ENCODE assay signal across 10 cellular contexts in the genomic region with DNA sequence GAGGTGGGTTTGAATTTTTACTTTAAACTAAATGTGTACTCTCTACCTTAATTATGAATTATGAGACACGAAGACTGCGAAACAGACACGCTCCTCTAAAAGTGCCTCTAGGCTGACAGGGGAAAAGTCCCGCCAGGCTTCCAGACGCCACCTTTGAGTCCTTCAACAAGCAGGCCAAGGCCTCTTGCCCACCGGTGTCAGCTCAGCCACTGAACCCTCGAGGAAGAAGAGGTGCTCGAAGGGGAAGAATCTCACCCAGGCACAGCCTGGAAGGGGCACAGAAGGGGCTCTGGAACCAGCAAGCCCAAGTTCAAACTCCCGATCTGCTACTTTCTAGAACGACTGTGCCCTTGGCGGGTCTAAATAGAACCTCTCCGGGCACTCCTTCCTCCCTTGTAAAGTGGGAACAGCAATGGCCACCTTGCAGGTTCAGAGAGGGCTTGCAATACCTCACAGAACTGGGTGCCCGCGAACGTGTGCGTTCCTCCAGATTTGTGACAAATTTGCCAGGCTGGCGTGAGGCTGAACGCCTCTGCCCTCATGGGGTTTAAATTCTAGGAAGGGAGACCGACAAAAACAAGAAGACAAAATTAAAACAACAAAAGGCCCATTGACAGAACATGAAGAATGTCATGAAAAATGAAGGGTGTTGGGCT.
DNase-seq lines count a peak whose midpoint lies in the region; ATAC-seq, FAIRE-seq and TF ChIP-seq lines count a peak whose summit lies in the region.
"Had no signal": no experiment of that assay in that cellular context is flagged by ENCODE, and none has a peak within 500 bp of the region (broad histone marks: within the 10 kb centered on the region; RNA-seq: fewer than 3 reads in every experiment).

No MANE protein-coding gene starts in this region.

- TF ChIP-seq POLR2A in GM12878 (IDR thresholded peaks at IDR 0.05; ENCODE audit: low read depth, low read length), result no peak
- no peak for TF ChIP-seq POLR2A in tibial nerve (IDR thresholded peaks at IDR 0.05)

- no peak overlapping the region for H3K27ac Mint-ChIP-seq in activated naive CD4-positive, alpha-beta T cell treated with anti-CD3 and anti-CD28 coated beads for 36 hours

- H3K36me3 ChIP-seq in GM12878 (ENCODE audit: control insufficient read depth in 2 of 2, insufficient read depth in 2 of 2, low read length in 1 of 2), result no peaks in the 10 kb centered on the region
- H3K36me3 ChIP-seq in lung (ENCODE audit: control insufficient read depth in 2 of 2, insufficient read depth in 2 of 2, low read length in 2 of 2), result no peaks in the 10 kb centered on the region
- H3K36me3 ChIP-seq in tibial nerve, result no peaks in the 10 kb centered on the region

- RAD21 ChIA-PET in GM12878 (lab: Charles Lee; ENCODE audit: unreplicated experiment), result no interaction called here

- H3K4me1 ChIP-seq in GM12878 (ENCODE audit: control insufficient read depth, insufficient read depth, low read length), result peaks cover 26% of the 10 kb centered on the region
- H3K4me1 ChIP-seq in lung (ENCODE audit: control insufficient read depth in 2 of 2, insufficient read depth in 2 of 2, low read length in 2 of 2), result peaks cover 8 to 18% of the 10 kb centered on the region in 2 donors
- H3K4me1 ChIP-seq in tibial nerve, result peaks cover 0 to 39% (median 21%) of the 10 kb centered on the region in 4 donors

- H3K4me3 ChIP-seq in GM12878 (peak overlapping the region; percentile 73), lung (peak overlapping the region; percentile 90), tibial nerve (peak overlapping the region; percentile 52 to 87 (median 67))

- no peak overlapping the region; the same call in 1 of the 2 replicates for H2AFZ ChIP-seq in GM12878 (ENCODE audit: control insufficient read depth, low read depth, low read length)

- no peaks in the 10 kb centered on the region for H3K9me3 Mint-ChIP-seq in activated naive CD4-positive, alpha-beta T cell treated with anti-CD3 and anti-CD28 coated beads for 36 hours

- H3K79me2 ChIP-seq in GM12878 (ENCODE audit: control insufficient read depth, insufficient read depth, low read length), result peaks cover 42% of the 10 kb centered on the region

- intact Hi-C loops in activated naive CD4-positive, alpha-beta T cell treated with anti-CD3 and anti-CD28 coated beads for 36 hours (cut with micrococcal nuclease), result no loop called here
- intact Hi-C loops in GM12878 (cut with micrococcal nuclease; ENCODE audit: unreplicated experiment), result no loop called here

- peaks cover 32% of the 10 kb centered on the region for H3K4me1 Mint-ChIP-seq in activated naive CD4-positive, alpha-beta T cell treated with anti-CD3 and anti-CD28 coated beads for 36 hours (ENCODE audit: low read depth)

- FAIRE-seq in GM12878 (lab: Jason Lieb, UNC), result no peak
- FAIRE-seq: colon had no signal

- WGBS in GM12878 (ENCODE audit: insufficient coverage, insufficient replicate concordance, low lambda C conversion rate, missing lambda C conversion rate), result 71% methylated on average over 19 of the region's 19 CpGs
- 73 to 76% methylated on average over 19 of the region's 19 CpGs for WGBS in lung, 2 donors
- WGBS in tibial nerve, 2 donors, result 76 to 80% methylated on average over 19 of the region's 19 CpGs

- no peak for DNase-seq in activated naive CD4-positive, alpha-beta T cell treated with anti-CD3 and anti-CD28 coated beads for 36 hours
- no peak for DNase-seq in activated naive CD4-positive, alpha-beta T cell treated with Interleukin-2 at 50 U/mL for 16 hours
- no peak for DNase-seq in GM12878 (ENCODE audit: low read depth, low spot score)
- no peak for DNase-seq in lung (ENCODE audit: low spot score)
- DNase-seq in tibial nerve (ENCODE audit: low spot score in 2 of 2), result no peak
- no peak for DNase-seq in SIG-M5 (lab: John Stamatoyannopoulos, UW)
- no peak for DNase-seq in stimulated activated naive CD4-positive, alpha-beta T cell (lab: John Stamatoyannopoulos, UW)
- DNase-seq: DMS79 treated with DMSO at 0.1 percent for 48 hours had no signal

- H3K27ac ChIP-seq in GM12878 (ENCODE audit: control insufficient read depth, insufficient read depth) (no peak overlapping the region), lung (ENCODE audit: low read depth in 1 of 2, low read length in 1 of 2) (peak overlapping the region; percentile 90 to 91), tibial nerve (peak overlapping the region; percentile 62 to 91 (median 87))

- peak overlapping the region; percentile 71 for H3K4me3 Mint-ChIP-seq in activated naive CD4-positive, alpha-beta T cell treated with anti-CD3 and anti-CD28 coated beads for 36 hours

- no peak for TF ChIP-seq EP300 in GM12878 (IDR thresholded peaks at IDR 0.05; ENCODE audit: borderline replicate concordance in 1 of 2, control insufficient read depth in 1 of 2, low read depth in 2 of 2, low read length in 2 of 2)
- TF ChIP-seq EP300 in tibial nerve (IDR thresholded peaks at IDR 0.05), result no peak

- H3K9me3 ChIP-seq in GM12878 (replicated peaks; ENCODE audit: control insufficient read depth, insufficient read depth, low read length) (no peaks in the 10 kb centered on the region), lung (ENCODE audit: control insufficient read depth in 2 of 2, insufficient read depth in 1 of 2, low read length in 1 of 2) (no peaks in the 10 kb centered on the region), tibial nerve (no peaks in the 10 kb centered on the region)

- TF ChIP-seq RAD21 in GM12878 (IDR thresholded peaks at IDR 0.05; ENCODE audit: insufficient read depth, low read depth, low read length), result no peak

- no peaks in the 10 kb centered on the region for H3K36me3 Mint-ChIP-seq in activated naive CD4-positive, alpha-beta T cell treated with anti-CD3 and anti-CD28 coated beads for 36 hours (ENCODE audit: low read depth)

- POLR2A ChIA-PET in GM12878 (lab: Charles Lee), result no interaction called here

- in situ Hi-C loops in GM12878 (cut with MboI), result no loop called here

- peak overlapping the region; percentile 58 for H3K4me2 ChIP-seq in GM12878 (ENCODE audit: control insufficient read depth, insufficient read depth)

- TSS peak; percentile 82 for BruUV-seq in GM12878 (replicated peaks; lab: Mats Ljungman, UMichigan)

- ATAC-seq in GM12878 (no peak), lung (ENCODE audit: insufficient read depth, low FRiP score) (no peak), GM21423 (IDR thresholded peaks at IDR 0.05; ENCODE audit: unreplicated experiment) (no peak)

- H3K27me3 Mint-ChIP-seq in activated naive CD4-positive, alpha-beta T cell treated with anti-CD3 and anti-CD28 coated beads for 36 hours (ENCODE audit: low read depth), result no peaks in the 10 kb centered on the region

- CTCF ChIA-PET in activated naive CD4-positive, alpha-beta T cell treated with anti-CD3 and anti-CD28 coated beads for 36 hours (lab: Charles Lee), result interaction anchor here (0.5 to 1.6 kb wide), 2 partner anchors 43 to 768 kb away, joined by 3 to 4 read pairs; no protein-coding TSS in a partner anchor
- CTCF ChIA-PET in GM12878 (lab: Yijun Ruan, JAX), result no interaction called here

- TF ChIP-seq CTCF in GM12878 (IDR thresholded peaks at IDR 0.05 in 2 of 3, conservative IDR thresholded peaks at IDR 0.05 in 1 of 3; ENCODE audit: control insufficient read depth in 2 of 3, extremely low read depth in 1 of 3, insufficient read depth in 1 of 3, low read depth in 3 of 3, low read length in 3 of 3) (no peak), lung (IDR thresholded peaks at IDR 0.05; ENCODE audit: control extremely low read depth, extremely low read depth) (no peak), tibial nerve (IDR thresholded peaks at IDR 0.05) (no peak)

- no peaks in the 10 kb centered on the region for H3K27me3 ChIP-seq in GM12878 (replicated peaks in 1 of 2; ENCODE audit: control insufficient read depth in 2 of 2, insufficient read depth in 2 of 2, low read length in 1 of 2)
- no peaks in the 10 kb centered on the region for H3K27me3 ChIP-seq in lung (ENCODE audit: control insufficient read depth, insufficient read depth)
- H3K27me3 ChIP-seq in tibial nerve, result no peaks in the 10 kb centered on the region

- peak overlapping the region; percentile 74; the same call in 1 of the 2 replicates for H3K9ac ChIP-seq in GM12878 (ENCODE audit: control insufficient read depth, insufficient read depth, low read length)

- H4K20me1 ChIP-seq in GM12878 (ENCODE audit: control insufficient read depth, insufficient read depth), result no peaks in the 10 kb centered on the region

- SMC1A ChIA-PET in GM12878 (lab: Charles Lee; ENCODE audit: uncharacterized antibody, unreplicated experiment), result interaction anchor here (1.3 kb wide), 1 partner anchor 13 kb away, joined by 3 read pairs; no protein-coding TSS in a partner anchor

TF ChIP-seq in GM12878, 131 proteins besides CTCF, POLR2A, EP300 and RAD21:
- TF ChIP-seq PAX8 (IDR thresholded peaks at IDR 0.05), result no peak
- TF ChIP-seq, protein P1, sequence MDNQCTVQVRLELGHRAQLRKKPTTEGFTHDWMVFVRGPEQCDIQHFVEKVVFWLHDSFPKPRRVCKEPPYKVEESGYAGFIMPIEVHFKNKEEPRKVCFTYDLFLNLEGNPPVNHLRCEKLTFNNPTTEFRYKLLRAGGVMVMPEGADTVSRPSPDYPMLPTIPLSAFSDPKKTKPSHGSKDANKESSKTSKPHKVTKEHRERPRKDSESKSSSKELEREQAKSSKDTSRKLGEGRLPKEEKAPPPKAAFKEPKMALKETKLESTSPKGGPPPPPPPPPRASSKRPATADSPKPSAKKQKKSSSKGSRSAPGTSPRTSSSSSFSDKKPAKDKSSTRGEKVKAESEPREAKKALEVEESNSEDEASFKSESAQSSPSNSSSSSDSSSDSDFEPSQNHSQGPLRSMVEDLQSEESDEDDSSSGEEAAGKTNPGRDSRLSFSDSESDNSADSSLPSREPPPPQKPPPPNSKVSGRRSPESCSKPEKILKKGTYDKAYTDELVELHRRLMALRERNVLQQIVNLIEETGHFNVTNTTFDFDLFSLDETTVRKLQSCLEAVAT (IDR thresholded peaks at IDR 0.05), result peak; percentile 58; the same call in 1 of the 2 replicates
